In genomic region chr13:22014469-22014868, GRCh38 we compare ENCODE assay signal across 24 cellular contexts.
DNase-seq lines count a peak whose midpoint lies in the region; ATAC-seq, FAIRE-seq and TF ChIP-seq lines count a peak whose summit lies in the region.
"Had no signal": no experiment of that assay in that cellular context is flagged by ENCODE, and none has a peak within 500 bp of the region (broad histone marks: within the 10 kb centered on the region; RNA-seq: fewer than 3 reads in every experiment).

No MANE protein-coding gene starts in this region.

- BruUV-seq in OCI-LY7 (replicated peaks; lab: Mats Ljungman, UMichigan), result no TSS peak

- H3K9me3 Mint-ChIP-seq in CD4-positive, alpha-beta T cell, result no peaks in the 10 kb centered on the region
- H3K9me3 Mint-ChIP-seq: neural crest cell had no signal

- CTCF ChIA-PET in OCI-LY7 (lab: Charles Lee; ENCODE audit: unreplicated experiment), result no interaction called here
- CTCF ChIA-PET in CD4-positive, alpha-beta T cell (lab: Charles Lee), result no interaction called here

- H3K36me3 ChIP-seq in OCI-LY7 (ENCODE audit: insufficient read depth, low read length), result no peaks in the 10 kb centered on the region
- H3K36me3 ChIP-seq: cardiac muscle cell, gastrocnemius medialis, vagina had no signal

- no peak overlapping the region for H3K4me2 ChIP-seq in OCI-LY7 (ENCODE audit: low read length)
- H3K4me2 ChIP-seq: A549 had no signal

- H3K4me1 ChIP-seq in right cardiac atrium (ENCODE audit: control insufficient read depth, insufficient read depth, low read length) (no peaks in the 10 kb centered on the region), foreskin keratinocyte (no peaks in the 10 kb centered on the region), OCI-LY7 (ENCODE audit: insufficient read depth, low read length, poor library complexity, severe bottlenecking) (no peaks in the 10 kb centered on the region)
- H3K4me1 ChIP-seq: A549, gastrocnemius medialis, vagina had no signal

- H3K4me1 Mint-ChIP-seq in CD4-positive, alpha-beta T cell (ENCODE audit: low read depth), result peaks cover 3% of the 10 kb centered on the region
- H3K4me1 Mint-ChIP-seq: neural crest cell had no signal

- intact Hi-C loops in left cardiac atrium (cut with DNase I), result no loop called here
- intact Hi-C loops in right cardiac atrium (cut with DNase I), result no loop called here
- intact Hi-C loops in OCI-LY7 (cut with micrococcal nuclease; ENCODE audit: unreplicated experiment), result no loop called here
- intact Hi-C loops in CD4-positive, alpha-beta T cell (cut with DNase I, micrococcal nuclease), result no loop called here

- POLR2A ChIA-PET in OCI-LY7 (lab: Charles Lee), result no interaction called here
- POLR2A ChIA-PET in CD4-positive, alpha-beta T cell (lab: Charles Lee), result no interaction called here

- DNase-seq in left cardiac atrium, result no peak
- no peak for DNase-seq in right cardiac atrium
- DNase-seq in NCI-H69 (lab: John Stamatoyannopoulos, UW), result peak; percentile 10
- DNase-seq in foreskin keratinocyte, result peak; percentile 21 to 61
- peak; percentile 30 for DNase-seq in urothelium cell line (ENCODE audit: low spot score)
- DNase-seq in OCI-LY7 (ENCODE audit: low spot score), result no peak
- DNase-seq in CD4-positive, alpha-beta T cell, result no peak
- DNase-seq: activated CD4-positive, alpha-beta T cell treated with anti-CD3 and anti-CD28 coated beads, Interleukin-2, amount 50 U/mL, for 4 hours; activated gamma-delta T cell; dermis blood vessel endothelial cell; DMS153; gastrocnemius medialis; MV-4-11; NCI-H2029 treated with DMSO at 0.1 percent for 48 hours; NCI-H510A treated with DMSO at 0.1 percent for 48 hours; stimulated activated CD4-positive, alpha-beta T cell treated with anti-CD3 and anti-CD28 coated beads, Interleukin-4, amount 100 ng/mL, for 24 hours had no signal

- H3K4me3 Mint-ChIP-seq in CD4-positive, alpha-beta T cell, result no peak overlapping the region
- H3K4me3 Mint-ChIP-seq: neural crest cell had no signal

- no peaks in the 10 kb centered on the region for H3K9me3 ChIP-seq in right cardiac atrium (ENCODE audit: control insufficient read depth, low read length)
- H3K9me3 ChIP-seq in OCI-LY7 (ENCODE audit: low read length), result no peaks in the 10 kb centered on the region
- H3K9me3 ChIP-seq in CD4-positive, alpha-beta T cell (ENCODE audit: control insufficient read depth, low read length), result no peaks in the 10 kb centered on the region
- H3K9me3 ChIP-seq: A549, gastrocnemius medialis, vagina had no signal

- no peak overlapping the region for H2AFZ ChIP-seq in OCI-LY7 (ENCODE audit: low read length)

- no peak overlapping the region for H3K4me3 ChIP-seq in right cardiac atrium (ENCODE audit: low read length)
- H3K4me3 ChIP-seq in OCI-LY7 (ENCODE audit: low read depth, low read length, poor library complexity, severe bottlenecking), result no peak overlapping the region
- H3K4me3 ChIP-seq: A549, cardiac muscle cell, gastrocnemius medialis, vagina had no signal

- no peaks in the 10 kb centered on the region for H3K9me2 ChIP-seq in OCI-LY7 (ENCODE audit: insufficient read depth, low read length)

- H4K20me1 ChIP-seq in OCI-LY7 (ENCODE audit: insufficient read depth, low read length), result no peaks in the 10 kb centered on the region

- no peaks in the 10 kb centered on the region for H3K27me3 Mint-ChIP-seq in CD4-positive, alpha-beta T cell
- H3K27me3 Mint-ChIP-seq: progenitor cell of endocrine pancreas had no signal

- TF ChIP-seq CTCF in foreskin keratinocyte (conservative IDR thresholded peaks at IDR 0.05) (no peak), OCI-LY7 (conservative IDR thresholded peaks at IDR 0.05; ENCODE audit: low read length) (no peak)
- TF ChIP-seq CTCF in CD4-positive, alpha-beta T cell (IDR thresholded peaks at IDR 0.05), result no peak

- 52% methylated on average over 6 of the region's 6 CpGs for WGBS in right cardiac atrium

- ATAC-seq in left cardiac atrium (peak; percentile 34 to 85), right cardiac atrium (no peak), foreskin keratinocyte (peak; percentile 85), GM21619 (IDR thresholded peaks at IDR 0.05; ENCODE audit: unreplicated experiment) (no peak)
- no peak for ATAC-seq in CD4-positive, alpha-beta T cell (ENCODE audit: poor library complexity)
- ATAC-seq: A549, gastrocnemius medialis, left lobe of liver had no signal

- H3K79me2 ChIP-seq in OCI-LY7 (ENCODE audit: insufficient read depth, low read depth, low read length), result no peaks in the 10 kb centered on the region

- H3K27ac ChIP-seq in right cardiac atrium (ENCODE audit: low read length), result no peak overlapping the region
- no peak overlapping the region for H3K27ac ChIP-seq in foreskin keratinocyte
- no peak overlapping the region for H3K27ac ChIP-seq in OCI-LY7 (ENCODE audit: low read depth, low read length, poor library complexity, severe bottlenecking)
- no peak overlapping the region for H3K27ac ChIP-seq in CD4-positive, alpha-beta T cell (ENCODE audit: low read depth, low read length)
- H3K27ac ChIP-seq: A549, cardiac muscle cell, gastrocnemius medialis, vagina had no signal

- no peaks in the 10 kb centered on the region for H3K36me3 Mint-ChIP-seq in CD4-positive, alpha-beta T cell (ENCODE audit: low read depth)

- no peak for FAIRE-seq in urothelium cell line (lab: Jason Lieb, UNC)
- FAIRE-seq: A549, H1 had no signal

- no peak overlapping the region for H3K27ac Mint-ChIP-seq in CD4-positive, alpha-beta T cell
- H3K27ac Mint-ChIP-seq: progenitor cell of endocrine pancreas had no signal

- H3K27me3 ChIP-seq in right cardiac atrium (ENCODE audit: control insufficient read depth, insufficient read depth) (no peaks in the 10 kb centered on the region), foreskin keratinocyte (no peaks in the 10 kb centered on the region)
- H3K27me3 ChIP-seq in CD4-positive, alpha-beta T cell (ENCODE audit: control insufficient read depth, insufficient read depth, low read length), result no peaks in the 10 kb centered on the region
- H3K27me3 ChIP-seq: cardiac muscle cell, gastrocnemius medialis, vagina had no signal

Comparison
In these comparisons a context has a peak if more than half of its experiments do, and no peak if none do; other contexts are left out.
1. ATAC-seq: peak in left cardiac atrium (2 of 2) and foreskin keratinocyte (single experiment); none in right cardiac atrium (0 of 2), GM21619 (single experiment) and CD4-positive, alpha-beta T cell (single experiment).
2. DNase-seq: peak in NCI-H69 (single experiment), foreskin keratinocyte (2 of 2) and urothelium cell line (single experiment); none in left cardiac atrium (single experiment), right cardiac atrium (0 of 3), OCI-LY7 (single experiment) and CD4-positive, alpha-beta T cell (0 of 10).